In the genomic region with DNA sequence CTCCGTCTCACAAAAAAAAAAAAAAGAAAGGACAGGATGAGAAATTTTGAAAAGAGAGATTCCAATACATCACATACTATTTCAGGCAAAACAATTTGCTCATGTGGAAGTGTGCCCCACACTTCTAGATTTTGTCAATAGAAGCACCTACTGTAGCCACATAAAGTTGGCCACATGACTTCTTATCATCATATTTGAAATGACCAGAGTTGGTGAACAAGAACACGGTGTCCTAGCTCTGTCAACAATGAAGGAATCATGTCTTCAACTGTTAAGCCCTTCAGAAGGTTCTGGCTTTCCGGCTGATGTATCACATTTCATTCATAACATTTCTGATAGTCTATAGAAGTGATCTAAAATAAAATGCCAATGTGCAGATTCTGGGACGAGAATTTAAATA, we compare ENCODE assay signal across 25 cellular contexts.
"Had no signal": no experiment of that assay in that cellular context is flagged by ENCODE, and none has a peak within 500 bp of the region (broad histone marks: within the 10 kb centered on the region; RNA-seq: fewer than 3 reads in every experiment).

No MANE protein-coding gene starts in this region.

- H3K4me3 ChIP-seq: colonic mucosa, coronary artery, dorsolateral prefrontal cortex, esophagus muscularis mucosa, esophagus squamous epithelium, gastrocnemius medialis, gastroesophageal sphincter, heart left ventricle, heart right ventricle, hepatocyte had no signal

- DNase-seq: colonic mucosa; cortex of kidney; dermis blood vessel endothelial cell; dorsolateral prefrontal cortex; effector CD4-positive, alpha-beta T cell; effector CD8-positive, alpha-beta T cell; effector memory CD4-positive, alpha-beta T cell; effector memory CD8-positive, alpha-beta T cell; endodermal cell; erythroblast; esophagus squamous epithelium; foreskin fibroblast; foreskin keratinocyte; foreskin melanocyte; gastrocnemius medialis; glutamatergic neuron; head of caudate nucleus; heart left ventricle; heart right ventricle had no signal

- ATAC-seq: effector memory CD8-positive, alpha-beta T cell; esophagus mucosa; foreskin keratinocyte; gastrocnemius medialis; gastroesophageal sphincter; heart left ventricle; heart right ventricle had no signal

- H3K27ac ChIP-seq: colonic mucosa, coronary artery, dorsolateral prefrontal cortex, epithelial cell of prostate, esophagus muscularis mucosa, esophagus squamous epithelium, foreskin keratinocyte, gastrocnemius medialis, gastroesophageal sphincter, heart left ventricle, heart right ventricle, hepatocyte had no signal
